1 cellular context compared by ENCODE assay signal in the genomic region with DNA sequence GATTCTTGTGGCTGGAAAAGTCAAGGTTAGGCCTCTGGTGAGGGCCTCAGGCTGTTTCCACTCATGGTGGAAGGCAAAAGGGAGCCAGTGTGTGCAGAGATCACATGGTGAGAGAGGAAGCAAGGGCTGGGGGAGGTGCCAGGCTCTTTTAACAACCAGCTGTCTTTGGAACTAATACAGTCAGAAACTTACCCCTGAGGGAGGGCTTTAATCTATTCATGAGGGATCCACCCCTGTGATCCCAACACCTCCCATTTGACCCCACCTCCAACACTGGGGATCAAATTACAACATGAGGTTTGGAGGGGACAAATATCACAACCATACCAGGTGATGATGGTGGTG.
TF ChIP-seq lines count a peak whose summit lies in the region.

No MANE protein-coding gene starts in this region.

TF ChIP-seq in H1, 55 proteins besides CTCF, POLR2A, EP300 and RAD21:
- TF ChIP-seq CHD1 (IDR thresholded peaks at IDR 0.05; ENCODE audit: low read depth, low read length) (no peak), MAX (IDR thresholded peaks at IDR 0.05) (0 out of 2 replicates have a peak, but pooled peaks have one; percentile 17), SP1 (IDR thresholded peaks at IDR 0.05; ENCODE audit: low read depth, low read length) (0 out of 2 replicates have a peak, but pooled peaks have one; percentile 21), SIX5 (IDR thresholded peaks at IDR 0.05; ENCODE audit: low read depth, low read length) (peak; percentile 12; the same call in 1 of the 2 replicates), EZH2 (IDR thresholded peaks at IDR 0.05; ENCODE audit: low read depth, low read length, severe bottlenecking) (no peak)
